Comparison of ENCODE assay signal across 8 cellular contexts in the genomic region with DNA sequence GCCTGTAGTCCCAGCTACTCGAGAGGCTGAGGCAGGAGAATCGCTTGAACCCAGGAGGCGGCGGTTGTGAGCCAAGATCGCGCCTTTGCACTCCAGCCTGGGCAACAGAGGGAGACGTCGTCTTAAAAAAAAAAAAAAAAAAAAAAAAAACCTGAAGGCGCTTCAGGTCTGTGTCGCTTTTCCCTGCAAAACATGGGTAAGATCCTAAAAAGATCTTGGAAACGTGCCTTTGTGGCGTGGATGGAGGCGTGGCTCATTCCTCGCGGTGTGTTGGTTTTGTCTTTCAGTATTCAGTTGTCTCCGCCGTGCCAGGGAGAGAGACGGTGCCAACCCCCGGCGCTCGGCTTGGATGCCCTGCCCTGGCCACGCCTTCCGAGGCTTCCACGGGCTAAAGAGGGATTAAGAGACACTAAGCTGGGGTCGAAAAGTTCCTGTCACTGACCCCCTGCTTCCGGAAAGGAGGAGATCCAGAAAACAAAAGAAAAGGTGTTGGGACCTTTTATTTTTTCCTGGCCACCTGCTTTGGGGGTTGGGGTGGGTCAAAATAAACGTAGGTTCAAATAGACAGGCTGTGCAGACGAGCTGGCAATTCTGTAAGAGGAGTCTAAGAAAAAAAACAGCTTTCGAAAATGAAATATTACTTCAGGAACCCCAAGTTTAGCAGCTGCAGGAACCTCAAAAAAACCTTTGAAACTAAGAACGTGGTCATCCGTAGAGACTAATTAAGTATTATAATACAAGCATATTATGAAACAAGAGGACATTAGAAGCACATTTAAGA. TPM values are rescaled to one million over a fixed set of nuclear protein-coding genes. Genes with fewer than 3 reads are reported as not detected.
A peak's percentile ranks its signal among the peaks of the same experiment; 100 is the strongest.
DNase-seq lines count a peak whose midpoint lies in the region; ATAC-seq and TF ChIP-seq lines count a peak whose summit lies in the region.

No MANE protein-coding gene starts in this region.

- peak; percentile 12 for ATAC-seq in GM21390 (IDR thresholded peaks at IDR 0.05; ENCODE audit: unreplicated experiment)
- ATAC-seq in naive thymus-derived CD4-positive, alpha-beta T cell = no peak

- H3K4me1 Mint-ChIP-seq in activated CD4-positive, alpha-beta memory T cell treated with anti-CD3 and anti-CD28 coated beads, Interleukin-2, amount 10 ng/mL, durations not matched to agents 7 days and 5 days = peaks cover 29% of the 10 kb centered on the region
- H3K4me1 Mint-ChIP-seq in naive thymus-derived CD4-positive, alpha-beta T cell = peaks cover 5 to 33% (median 26%) of the 10 kb centered on the region in 7 donors

- H3K27ac Mint-ChIP-seq in activated CD4-positive, alpha-beta memory T cell treated with anti-CD3 and anti-CD28 coated beads, Interleukin-2, amount 10 ng/mL, durations not matched to agents 7 days and 5 days = peak overlapping the region; percentile 64
- H3K27ac Mint-ChIP-seq in naive thymus-derived CD4-positive, alpha-beta T cell = peak overlapping the region in 8 of 9 donors; percentile 21 to 88 (median 68)

- CTCF ChIA-PET in activated CD4-positive, alpha-beta memory T cell treated with anti-CD3 and anti-CD28 coated beads, Interleukin-2, amount 10 ng/mL, durations not matched to agents 7 days and 5 days (lab: Charles Lee) = interaction anchor here (0.7 kb wide), 3 partner anchors 73 to 865 kb away, joined by 3 to 7 read pairs (median 3); no protein-coding TSS in a partner anchor
- CTCF ChIA-PET in naive thymus-derived CD4-positive, alpha-beta T cell (lab: Charles Lee) = interaction anchor here (0.6 kb wide), 1 partner anchor 883 kb away, joined by 3 read pairs; no protein-coding TSS in a partner anchor

- POLR2A ChIA-PET in activated CD4-positive, alpha-beta memory T cell treated with anti-CD3 and anti-CD28 coated beads, Interleukin-2, amount 10 ng/mL, durations not matched to agents 7 days and 5 days (lab: Charles Lee) = interaction anchor here (0.7 to 1.8 kb wide), 3 partner anchors 19 to 278 kb away, joined by 3 to 5 read pairs (median 4); no protein-coding TSS in a partner anchor
- POLR2A ChIA-PET in naive thymus-derived CD4-positive, alpha-beta T cell (lab: Charles Lee) = no interaction called here

- H3K9me3 ChIP-seq in naive thymus-derived CD4-positive, alpha-beta T cell (ENCODE audit: control insufficient read depth in 2 of 3, low read length in 3 of 3) = no peaks in the 10 kb centered on the region
- H3K9me3 ChIP-seq in vagina = no peaks in the 10 kb centered on the region

- TF ChIP-seq POLR2A in vagina (IDR thresholded peaks at IDR 0.05) = no peak

- no peaks in the 10 kb centered on the region for H3K27me3 ChIP-seq in naive thymus-derived CD4-positive, alpha-beta T cell (ENCODE audit: control insufficient read depth in 2 of 2, insufficient read depth in 2 of 2, low read length in 2 of 2)
- H3K27me3 ChIP-seq in vagina = no peaks in the 10 kb centered on the region

- peak; percentile 8 for DNase-seq in CD1c-positive myeloid dendritic cell (ENCODE audit: extremely low spot score)
- DNase-seq in NCI-H2196 treated with DMSO at 0.1 percent for 48 hours (lab: John Stamatoyannopoulos, UW; ENCODE audit: unreplicated experiment) = peak; percentile 15
- peak; percentile 33 for DNase-seq in activated CD4-positive, alpha-beta memory T cell treated with anti-CD3 and anti-CD28 coated beads, Interleukin-2, amount 10 ng/mL, durations not matched to agents 7 days and 5 days
- DNase-seq in epithelial cell of proximal tubule (ENCODE audit: low read depth) = no peak
- peak in 2 of 9 donors; percentile 9 to 35 for DNase-seq in naive thymus-derived CD4-positive, alpha-beta T cell
- no peak for DNase-seq in vagina (ENCODE audit: extremely low spot score in 2 of 2)
- no peak for DNase-seq in midbrain (lab: John Stamatoyannopoulos, UW)

- H3K27ac ChIP-seq in naive thymus-derived CD4-positive, alpha-beta T cell (ENCODE audit: low read depth, low read length) = no peak overlapping the region
- H3K27ac ChIP-seq in vagina = peak overlapping the region; percentile 75

- no peaks in the 10 kb centered on the region for H3K4me1 ChIP-seq in naive thymus-derived CD4-positive, alpha-beta T cell (ENCODE audit: control insufficient read depth in 2 of 2, insufficient read depth in 2 of 2, low read length in 2 of 2)
- peaks cover 10% of the 10 kb centered on the region for H3K4me1 ChIP-seq in vagina

- peak overlapping the region; percentile 81 for H3K4me3 ChIP-seq in epithelial cell of proximal tubule (ENCODE audit: low read depth, low read length)
- peak overlapping the region; percentile 88 for H3K4me3 ChIP-seq in naive thymus-derived CD4-positive, alpha-beta T cell (ENCODE audit: low read length)
- peak overlapping the region; percentile 85 to 91 for H3K4me3 ChIP-seq in vagina

- no peaks in the 10 kb centered on the region for H3K27me3 Mint-ChIP-seq in activated CD4-positive, alpha-beta memory T cell treated with anti-CD3 and anti-CD28 coated beads, Interleukin-2, amount 10 ng/mL, durations not matched to agents 7 days and 5 days
- peaks cover 0 to 22% (median 4%) of the 10 kb centered on the region in 5 donors for H3K27me3 Mint-ChIP-seq in naive thymus-derived CD4-positive, alpha-beta T cell

- TF ChIP-seq CTCF in epithelial cell of proximal tubule (conservative IDR thresholded peaks at IDR 0.05; ENCODE audit: low read depth, low read length) (no peak), vagina (IDR thresholded peaks at IDR 0.05) (no peak)

- H3K36me3 ChIP-seq in naive thymus-derived CD4-positive, alpha-beta T cell (ENCODE audit: control insufficient read depth in 2 of 3, insufficient read depth in 3 of 3, low read length in 3 of 3) = peaks cover 0 to 3% (median 0%) of the 10 kb centered on the region in 3 experiments
- H3K36me3 ChIP-seq in vagina = no peaks in the 10 kb centered on the region

- H3K4me3 Mint-ChIP-seq in activated CD4-positive, alpha-beta memory T cell treated with anti-CD3 and anti-CD28 coated beads, Interleukin-2, amount 10 ng/mL, durations not matched to agents 7 days and 5 days = peak overlapping the region; percentile 84
- H3K4me3 Mint-ChIP-seq in naive thymus-derived CD4-positive, alpha-beta T cell = peak overlapping the region; percentile 89 to 98 (median 95)

- intact Hi-C loops in naive thymus-derived CD4-positive, alpha-beta T cell (cut with micrococcal nuclease) = loop anchor here (1.0 to 10.0 kb wide), 8 partner anchors 19 to 805 kb away; partner anchors contain the start of genes ALKBH8 (in 2 of the 2), ATM (in 1 of the 2), CWF19L2 (in 1 of the 2) and DDX10 (in 1 of the 2)
- intact Hi-C loops in vagina (cut with DNase I) = no loop called here

- H3K36me3 Mint-ChIP-seq in activated CD4-positive, alpha-beta memory T cell treated with anti-CD3 and anti-CD28 coated beads, Interleukin-2, amount 10 ng/mL, durations not matched to agents 7 days and 5 days (ENCODE audit: low read depth) = peaks cover 5% of the 10 kb centered on the region
- H3K36me3 Mint-ChIP-seq in naive thymus-derived CD4-positive, alpha-beta T cell = no peaks in the 10 kb centered on the region

- no peaks in the 10 kb centered on the region for H3K9me3 Mint-ChIP-seq in activated CD4-positive, alpha-beta memory T cell treated with anti-CD3 and anti-CD28 coated beads, Interleukin-2, amount 10 ng/mL, durations not matched to agents 7 days and 5 days
- no peaks in the 10 kb centered on the region for H3K9me3 Mint-ChIP-seq in naive thymus-derived CD4-positive, alpha-beta T cell

RNA-seq across cellular contexts. Expression of gene SLC35F2, which starts 1.1 kb away (rescaled TPM):
- 10 to 100 TPM; 10.3 to 13.3 TPM for total RNA-seq in activated CD4-positive, alpha-beta memory T cell treated with anti-CD3 and anti-CD28 coated beads, Interleukin-2, amount 10 ng/mL, durations not matched to agents 7 days and 5 days
- total RNA-seq in epithelial cell of proximal tubule = 41.2 and 50.1 TPM in 2 replicates
- 1 to 10 TPM; 3.8 to 8.9 (median 4.5) TPM for total RNA-seq in naive thymus-derived CD4-positive, alpha-beta T cell
- 1 to 10 TPM; 3.7 to 4.2 TPM for polyA plus RNA-seq in naive thymus-derived CD4-positive, alpha-beta T cell
- 13.3 TPM for total RNA-seq in vagina

Comparison
In these comparisons a context has a peak if more than half of its experiments do, and no peak if none do; other contexts are left out.
1. DNase-seq: peak in CD1c-positive myeloid dendritic cell (single experiment), NCI-H2196 treated with DMSO at 0.1 percent for 48 hours (single experiment) and activated CD4-positive, alpha-beta memory T cell treated with anti-CD3 and anti-CD28 coated beads, Interleukin-2, amount 10 ng/mL, durations not matched to agents 7 days and 5 days (single experiment); none in epithelial cell of proximal tubule (single experiment), vagina (0 of 2) and midbrain (single experiment).
2. Peak in every context shown above with its lines, with median percentiles within 50 percentile points of each other: H3K4me3 ChIP-seq.